In genomic region chr7:47100815-47101435, GRCh38 we compare ENCODE assay signal across 8 cellular contexts.
DNase-seq lines count a peak whose midpoint lies in the region; ATAC-seq and TF ChIP-seq lines count a peak whose summit lies in the region.

No MANE protein-coding gene starts in this region.

- no peak for TF ChIP-seq EP300 in SK-N-SH (IDR thresholded peaks at IDR 0.05; ENCODE audit: borderline replicate concordance in 1 of 2, low read depth in 1 of 2, low read length in 1 of 2)

- CTCF ChIA-PET in Caco-2 (lab: Charles Lee) (interaction anchor here (0.7 to 1.0 kb wide), 3 partner anchors 13 to 157 kb away, joined by 3 read pairs; no protein-coding TSS in a partner anchor), SK-N-SH (lab: Yijun Ruan, JAX) (interaction anchor here (0.5 to 2.8 kb wide), 10 partner anchors 8 to 1179 kb away, joined by 3 to 10 read pairs (median 4); no protein-coding TSS in a partner anchor)

- H3K9me2 ChIP-seq in SK-N-SH, result no peaks in the 10 kb centered on the region

- ATAC-seq in GM18861 (IDR thresholded peaks at IDR 0.05; ENCODE audit: unreplicated experiment) (no peak), GM21723 (IDR thresholded peaks at IDR 0.05; ENCODE audit: unreplicated experiment) (no peak)

- no peaks in the 10 kb centered on the region for H3K4me1 Mint-ChIP-seq in Caco-2 (ENCODE audit: low read depth, unreplicated experiment)

- no peak overlapping the region for H3K27ac ChIP-seq in SK-N-SH (ENCODE audit: low read depth in 2 of 2, low read length in 1 of 2)
- no peak overlapping the region for H3K27ac ChIP-seq in left ventricle myocardium inferior (replicated peaks)

- peak; percentile 47 for TF ChIP-seq RAD21 in SK-N-SH (IDR thresholded peaks at IDR 0.05; ENCODE audit: low read length)

- POLR2A ChIA-PET in Caco-2 (lab: Charles Lee), result no interaction called here
- POLR2A ChIA-PET in SK-N-SH (lab: Yijun Ruan, JAX), result no interaction called here

- WGBS in SK-N-SH (ENCODE audit: low lambda C conversion rate), result 47% methylated on average over 5 of the region's 5 CpGs

- H3K27me3 Mint-ChIP-seq in Caco-2 (ENCODE audit: insufficient read depth, unreplicated experiment), result no peaks in the 10 kb centered on the region

- H3F3A ChIP-seq in SK-N-SH (replicated peaks; ENCODE audit: insufficient read depth), result no peaks in the 10 kb centered on the region

- no peak overlapping the region for H3K4me3 Mint-ChIP-seq in Caco-2 (ENCODE audit: unreplicated experiment)

- H3K36me3 ChIP-seq in Caco-2 (ENCODE audit: control insufficient read depth, insufficient read depth, low read length), result no peaks in the 10 kb centered on the region
- no peaks in the 10 kb centered on the region for H3K36me3 ChIP-seq in SK-N-SH (replicated peaks in 1 of 2; ENCODE audit: control insufficient read depth in 1 of 2, insufficient read depth in 2 of 2, low read length in 1 of 2)
- H3K36me3 ChIP-seq in left ventricle myocardium inferior, result no peaks in the 10 kb centered on the region

- H3K27me3 ChIP-seq in Caco-2 (replicated peaks; ENCODE audit: control insufficient read depth, insufficient read depth, low read length) (no peaks in the 10 kb centered on the region), SK-N-SH (ENCODE audit: insufficient read depth) (no peaks in the 10 kb centered on the region), left ventricle myocardium inferior (ENCODE audit: low read depth) (no peaks in the 10 kb centered on the region)

- intact Hi-C loops in Caco-2 (cut with micrococcal nuclease; ENCODE audit: unreplicated experiment), result no loop called here
- intact Hi-C loops in left ventricle myocardium inferior (cut with micrococcal nuclease), result no loop called here

- BruUV-seq in Caco-2 (replicated peaks; lab: Mats Ljungman, UMichigan), result no TSS peak

- no peaks in the 10 kb centered on the region for H3K79me2 ChIP-seq in SK-N-SH (ENCODE audit: insufficient read depth)

- no peaks in the 10 kb centered on the region for H3K9me3 Mint-ChIP-seq in Caco-2 (ENCODE audit: unreplicated experiment)

- no peak overlapping the region for H3K27ac Mint-ChIP-seq in Caco-2 (ENCODE audit: unreplicated experiment)

- TF ChIP-seq CTCF in Caco-2 (IDR thresholded peaks at IDR 0.05; ENCODE audit: insufficient read depth in 1 of 2, low read depth in 1 of 2, low read length in 1 of 2, severe bottlenecking in 1 of 2, unreplicated experiment in 1 of 2), result peak; percentile 45 to 48
- peak; percentile 73 for TF ChIP-seq CTCF in SK-N-SH (IDR thresholded peaks at IDR 0.05)
- TF ChIP-seq CTCF in left ventricle myocardium inferior (IDR thresholded peaks at IDR 0.05; ENCODE audit: borderline replicate concordance), result peak; percentile 65

- no peak overlapping the region for H3K4me2 ChIP-seq in SK-N-SH

- no peak overlapping the region for H2AFZ ChIP-seq in SK-N-SH (ENCODE audit: low read depth)

- H3K9me3 ChIP-seq in Caco-2, result no peaks in the 10 kb centered on the region
- H3K9me3 ChIP-seq in SK-N-SH, result no peaks in the 10 kb centered on the region
- no peaks in the 10 kb centered on the region for H3K9me3 ChIP-seq in left ventricle myocardium inferior (replicated peaks)

- H3K36me3 Mint-ChIP-seq in Caco-2 (ENCODE audit: insufficient read depth, unreplicated experiment), result no peaks in the 10 kb centered on the region

- DNase-seq in Caco-2, result peak in 1 of 2 experiments; percentile 49
- peak; percentile 73 for DNase-seq in HuH-7 (ENCODE audit: low spot score)
- DNase-seq in SK-N-SH, result peak; percentile 44
- peak; percentile 35 for DNase-seq in left ventricle myocardium inferior
- DNase-seq in nucleus accumbens (lab: John Stamatoyannopoulos, UW), result no peak
- DNase-seq in activated effector memory CD4-positive, alpha-beta T cell treated with Interleukin-2 at 50 U/mL for 16 hours, result no peak

- H3K4me3 ChIP-seq in Caco-2 (ENCODE audit: low read depth, low read length), result no peak overlapping the region
- H3K4me3 ChIP-seq in SK-N-SH (ENCODE audit: low read depth in 2 of 2, low read length in 1 of 2), result no peak overlapping the region
- H3K4me3 ChIP-seq in left ventricle myocardium inferior, result no peak overlapping the region

- no peak overlapping the region for H3K9ac ChIP-seq in SK-N-SH

- no peaks in the 10 kb centered on the region for H4K20me1 ChIP-seq in SK-N-SH (ENCODE audit: insufficient read depth)

- H3K4me1 ChIP-seq in Caco-2 (no peaks in the 10 kb centered on the region), SK-N-SH (ENCODE audit: control insufficient read depth in 1 of 2, insufficient read depth in 2 of 2, low read depth in 1 of 2, low read length in 1 of 2) (no peaks in the 10 kb centered on the region), left ventricle myocardium inferior (no peaks in the 10 kb centered on the region)

TF ChIP-seq in SK-N-SH, 30 proteins besides CTCF, POLR2A, EP300 and RAD21:
- TF ChIP-seq RXRA (IDR thresholded peaks at IDR 0.05; ENCODE audit: borderline replicate concordance, low read depth) (no peak), GATA2 (CRISPR knock-in tag; IDR thresholded peaks at IDR 0.05) (no peak), SMC3 (IDR thresholded peaks at IDR 0.05; ENCODE audit: low read depth, low read length) (peak; percentile 41)
TF ChIP-seq in SK-N-SH: peak in this region for 1.

Comparison
In these comparisons a context has a peak if more than half of its experiments do, and no peak if none do; other contexts are left out.
1. DNase-seq: peak in HuH-7 (single experiment), SK-N-SH (single experiment) and left ventricle myocardium inferior (single experiment); none in nucleus accumbens (0 of 56) and activated effector memory CD4-positive, alpha-beta T cell treated with Interleukin-2 at 50 U/mL for 16 hours (single experiment).
2. Peak in every context shown above with its lines, with median percentiles within 50 percentile points of each other: CTCF ChIP-seq.